ENCODE assay signal across 14 cellular contexts in the genomic region with DNA sequence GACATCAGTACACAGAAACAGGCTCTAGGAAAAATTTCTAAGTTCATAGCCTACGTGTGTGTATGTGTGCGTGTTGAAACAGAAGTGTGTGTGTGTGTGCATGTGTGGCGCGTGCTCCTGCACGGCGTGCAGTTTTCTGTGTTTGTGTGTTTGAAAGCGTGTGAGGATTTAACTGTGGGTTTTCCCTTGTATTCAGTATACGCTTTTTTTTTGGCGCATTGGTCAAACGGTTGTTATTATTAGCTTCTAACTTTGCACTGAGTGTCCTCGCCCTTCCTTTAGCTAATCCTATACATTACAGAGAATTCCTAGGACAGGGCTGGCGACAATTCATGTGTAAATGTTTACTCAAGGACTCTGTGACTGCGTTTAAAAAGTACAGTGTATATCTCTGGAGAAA. TPM values are rescaled to one million over a fixed set of nuclear protein-coding genes. Genes with fewer than 3 reads are reported as not detected.
DNase-seq lines count a peak whose midpoint lies in the region; ATAC-seq and TF ChIP-seq lines count a peak whose summit lies in the region.
"Had no signal": no experiment of that assay in that cellular context is flagged by ENCODE, and none has a peak within 500 bp of the region (broad histone marks: within the 10 kb centered on the region; RNA-seq: fewer than 3 reads in every experiment).

No MANE protein-coding gene starts in this region.

- H3K4me1 ChIP-seq in left ventricle myocardium inferior (peaks cover 22% of the 10 kb centered on the region), endodermal cell (ENCODE audit: control insufficient read depth, insufficient read depth, low read length) (no peaks in the 10 kb centered on the region), stomach smooth muscle (ENCODE audit: control insufficient read depth, insufficient read depth, low read length) (peaks cover 14% of the 10 kb centered on the region)

- H3K4me3 Mint-ChIP-seq in endodermal cell, result no peak overlapping the region
- H3K4me3 Mint-ChIP-seq: CD4-positive, alpha-beta memory T cell had no signal

- ATAC-seq in Right ventricle myocardium superior (ENCODE audit: poor library complexity) (no peak), HG02588 (IDR thresholded peaks at IDR 0.05; ENCODE audit: unreplicated experiment) (no peak)

- H3K36me3 ChIP-seq in left ventricle myocardium inferior (peaks cover 67% of the 10 kb centered on the region), endodermal cell (ENCODE audit: control insufficient read depth, insufficient read depth, low read length) (peaks cover 51% of the 10 kb centered on the region), stomach smooth muscle (ENCODE audit: control insufficient read depth in 2 of 2, insufficient read depth in 2 of 2, low read length in 2 of 2) (peaks cover 16 to 29% of the 10 kb centered on the region in 2 donors)

- intact Hi-C loops in left ventricle myocardium inferior (cut with micrococcal nuclease), result no loop called here
- intact Hi-C loops in Right ventricle myocardium superior (cut with DNase I), result no loop called here

- DNase-seq in left ventricle myocardium inferior (no peak), Right ventricle myocardium superior (no peak), LNCaP clone FGC (ENCODE audit: low read depth) (peak; percentile 75), endodermal cell (no peak), NCI-H1436 treated with DMSO at 0.1 percent for 48 hours (lab: John Stamatoyannopoulos, UW) (no peak), OCI-M2 (lab: John Stamatoyannopoulos, UW; ENCODE audit: unreplicated experiment) (no peak)
- DNase-seq: AML-193; CD4-positive, alpha-beta memory T cell; NCI-H1092; NCI-H1694; SJCRH30; SW 1271 had no signal

- TF ChIP-seq CTCF in left ventricle myocardium inferior (IDR thresholded peaks at IDR 0.05; ENCODE audit: borderline replicate concordance) (no peak), LNCaP clone FGC (IDR thresholded peaks at IDR 0.05; ENCODE audit: control insufficient read depth, extremely low read depth, insufficient read depth) (no peak), endodermal cell (conservative IDR thresholded peaks at IDR 0.05) (no peak)

- H3K27ac ChIP-seq in left ventricle myocardium inferior (replicated peaks) (peak overlapping the region; percentile 11), endodermal cell (ENCODE audit: low read depth, low read length) (no peak overlapping the region), stomach smooth muscle (ENCODE audit: low read length) (peak overlapping the region; percentile 24)
- H3K27ac ChIP-seq: SJCRH30 had no signal

- peaks cover 23% of the 10 kb centered on the region for H3K9me3 Mint-ChIP-seq in endodermal cell
- H3K9me3 Mint-ChIP-seq: CD4-positive, alpha-beta memory T cell had no signal

- WGBS in endodermal cell (ENCODE audit: insufficient coverage in 1 of 2, insufficient read length in 1 of 2), 2 experiments, result 94 to 96% methylated on average over 8 to 13 of the region's 13 CpGs

- peak overlapping the region; percentile 52 for H3K27ac Mint-ChIP-seq in endodermal cell

- no peaks in the 10 kb centered on the region for H3K4me1 Mint-ChIP-seq in endodermal cell

- no peaks in the 10 kb centered on the region for H3K9me3 ChIP-seq in left ventricle myocardium inferior (replicated peaks)
- peaks cover 29% of the 10 kb centered on the region for H3K9me3 ChIP-seq in endodermal cell (ENCODE audit: control insufficient read depth, low read length)
- H3K9me3 ChIP-seq in stomach smooth muscle (ENCODE audit: control insufficient read depth in 2 of 2, low read length in 2 of 2), result no peaks in the 10 kb centered on the region

- H3K9ac ChIP-seq in endodermal cell (ENCODE audit: extremely low read depth, low read length, poor library complexity, severe bottlenecking), result no peak overlapping the region
- H3K9ac ChIP-seq in stomach smooth muscle (ENCODE audit: low read length in 2 of 2), result no peak overlapping the region

- H3K27me3 ChIP-seq in left ventricle myocardium inferior (ENCODE audit: low read depth) (no peaks in the 10 kb centered on the region), endodermal cell (ENCODE audit: control insufficient read depth, insufficient read depth, low read length, poor library complexity, severe bottlenecking) (no peaks in the 10 kb centered on the region), stomach smooth muscle (ENCODE audit: control insufficient read depth in 1 of 2, insufficient read depth in 2 of 2, low read length in 2 of 2) (no peaks in the 10 kb centered on the region)
- H3K27me3 ChIP-seq: SJCRH30 had no signal

- H3K4me3 ChIP-seq in left ventricle myocardium inferior (no peak overlapping the region), LNCaP clone FGC (ENCODE audit: low read depth, low read length) (peak overlapping the region; percentile 23), endodermal cell (ENCODE audit: low read length) (no peak overlapping the region), stomach smooth muscle (ENCODE audit: low read length in 2 of 2) (peak overlapping the region in 1 of 2 donors; percentile 40)
- H3K4me3 ChIP-seq: SJCRH30 had no signal

- H3K27me3 Mint-ChIP-seq in endodermal cell (ENCODE audit: insufficient read depth), result no peaks in the 10 kb centered on the region
- H3K27me3 Mint-ChIP-seq: CD4-positive, alpha-beta memory T cell had no signal

- peaks cover 55% of the 10 kb centered on the region for H3K36me3 Mint-ChIP-seq in endodermal cell (ENCODE audit: low read depth)

RNA-seq across cellular contexts. Expression of a gene that starts 23.0 kb away (rescaled TPM):
- 39.5 TPM for total RNA-seq in left ventricle myocardium inferior
- total RNA-seq in Right ventricle myocardium superior, result 57.2 TPM
- total RNA-seq in endodermal cell, result 100 to 1,000 TPM; 143 to 149 TPM
- polyA plus RNA-seq in endodermal cell (2013, experiment 1 of 2), result 30.0 TPM
- 29.6 TPM for polyA plus RNA-seq in endodermal cell (2013, experiment 2 of 2)

RNA-seq across cellular contexts. Expression of a gene that starts 25.0 kb away (rescaled TPM):
- total RNA-seq in left ventricle myocardium inferior (1.3 TPM), Right ventricle myocardium superior (1.6 TPM), endodermal cell (1 to 10 TPM in 1 of 2 donors, under 1 TPM in 1; 0.90 to 3.0 TPM)
- 0.07 TPM for polyA plus RNA-seq in endodermal cell (2013, experiment 1 of 2)
- polyA plus RNA-seq in endodermal cell (2013, experiment 2 of 2), result 0.12 TPM

RNA-seq across cellular contexts. Expression of a gene that starts 40.6 kb away (rescaled TPM):
- not detected for total RNA-seq in left ventricle myocardium inferior
- not detected for total RNA-seq in Right ventricle myocardium superior
- total RNA-seq in endodermal cell, result not detected
- not detected for polyA plus RNA-seq in endodermal cell (2013, experiment 1 of 2)
- not detected for polyA plus RNA-seq in endodermal cell (2013, experiment 2 of 2)
- total RNA-seq: CD4-positive, alpha-beta memory T cell; SJCRH30 had no signal
- polyA plus RNA-seq: CD4-positive, alpha-beta memory T cell had no signal
